Comparison of ENCODE assay signal across 8 cellular contexts in the genomic region with DNA sequence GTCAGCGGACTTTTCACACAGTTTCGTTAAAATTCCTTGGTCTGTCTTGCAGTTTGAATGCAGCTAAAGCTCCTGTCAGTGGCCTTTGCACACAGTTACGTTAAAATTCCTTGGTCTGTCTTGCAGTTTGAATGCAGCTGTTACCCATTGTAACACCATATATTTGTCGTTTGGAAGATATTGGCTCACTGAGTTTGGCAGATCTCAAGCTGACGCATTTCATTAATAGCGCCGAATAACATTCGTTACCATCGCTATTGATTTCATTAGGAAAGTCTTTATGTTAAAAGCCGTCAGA. TPM values are rescaled to one million over a fixed set of nuclear protein-coding genes. Genes with fewer than 3 reads are reported as not detected.
DNase-seq lines count a peak whose midpoint lies in the region; ATAC-seq and TF ChIP-seq lines count a peak whose summit lies in the region.

No MANE protein-coding gene starts in this region.

- H3K4me3 Mint-ChIP-seq in activated T-cell treated with anti-CD3 and anti-CD28 coated beads, Interleukin-2, amount 50 U/mL, for 72 hours = peak overlapping the region; percentile 92

- H3K27me3 ChIP-seq in right lobe of liver = no peaks in the 10 kb centered on the region
- no peaks in the 10 kb centered on the region for H3K27me3 ChIP-seq in upper lobe of left lung

- no peak overlapping the region for H3K27ac Mint-ChIP-seq in activated T-cell treated with anti-CD3 and anti-CD28 coated beads, Interleukin-2, amount 50 U/mL, for 72 hours

- 13% methylated on average over 10 of the region's 10 CpGs for WGBS in right lobe of liver (ENCODE audit: insufficient coverage, low coverage, low lambda C conversion rate, missing lambda C conversion rate)
- WGBS in upper lobe of left lung, 2 donors = 35 to 42% methylated on average over 10 of the region's 10 CpGs

- ATAC-seq in activated T-cell treated with anti-CD3 and anti-CD28 coated beads, Interleukin-2, amount 50 U/mL, for 72 hours (replicated peaks in 1 of 2) = no peak
- no peak for ATAC-seq in right lobe of liver
- ATAC-seq in upper lobe of left lung (ENCODE audit: low FRiP score in 2 of 2) = no peak
- no peak for ATAC-seq in GM18511 (IDR thresholded peaks at IDR 0.05; ENCODE audit: unreplicated experiment)

- TF ChIP-seq CTCF in astrocyte of the spinal cord (IDR thresholded peaks at IDR 0.05; ENCODE audit: low read depth, low read length) (no peak), right lobe of liver (IDR thresholded peaks at IDR 0.05) (no peak), upper lobe of left lung (IDR thresholded peaks at IDR 0.05) (no peak)

- H3K36me3 ChIP-seq in right lobe of liver (no peaks in the 10 kb centered on the region), upper lobe of left lung (no peaks in the 10 kb centered on the region)

- no peaks in the 10 kb centered on the region for H3K9me3 Mint-ChIP-seq in activated T-cell treated with anti-CD3 and anti-CD28 coated beads, Interleukin-2, amount 50 U/mL, for 72 hours

- intact Hi-C loops in right lobe of liver (cut with DNase I) = no loop called here

- DNase-seq in activated T-cell treated with anti-CD3 and anti-CD28 coated beads, Interleukin-2, amount 50 U/mL, for 72 hours = no peak
- DNase-seq in activated T-cell treated with anti-CD3 and anti-CD28 coated beads, Interleukin-2, amount 50 U/mL, for 1 hour = no peak
- DNase-seq in astrocyte of the spinal cord (ENCODE audit: low read depth, low spot score) (no peak), right lobe of liver (no peak), upper lobe of left lung (no peak), NCI-H2081 treated with DMSO at 0.1 percent for 48 hours (lab: John Stamatoyannopoulos, UW) (no peak), SKM-1 (lab: John Stamatoyannopoulos, UW; ENCODE audit: unreplicated experiment) (no peak)

- no peak for TF ChIP-seq EP300 in upper lobe of left lung (IDR thresholded peaks at IDR 0.05)

- peaks cover 0 to 1% of the 10 kb centered on the region in 2 donors for H3K36me3 Mint-ChIP-seq in activated T-cell treated with anti-CD3 and anti-CD28 coated beads, Interleukin-2, amount 50 U/mL, for 72 hours (ENCODE audit: insufficient read depth in 2 of 2)

- H3K27me3 Mint-ChIP-seq in activated T-cell treated with anti-CD3 and anti-CD28 coated beads, Interleukin-2, amount 50 U/mL, for 72 hours (ENCODE audit: low read depth) = no peaks in the 10 kb centered on the region

- H3K4me1 Mint-ChIP-seq in activated T-cell treated with anti-CD3 and anti-CD28 coated beads, Interleukin-2, amount 50 U/mL, for 72 hours (ENCODE audit: low read depth) = peaks cover 60% of the 10 kb centered on the region

- in situ Hi-C loops in astrocyte of the spinal cord (cut with HindIII; ENCODE audit: low sequenced_read_pairs) = no loop called here

- H3K4me1 ChIP-seq in right lobe of liver = peaks cover 0 to 15% (median 0%) of the 10 kb centered on the region in 4 donors
- H3K4me1 ChIP-seq in upper lobe of left lung = peaks cover 6 to 18% (median 12%) of the 10 kb centered on the region in 4 donors

- no peaks in the 10 kb centered on the region for H3K9me3 ChIP-seq in right lobe of liver
- no peaks in the 10 kb centered on the region for H3K9me3 ChIP-seq in upper lobe of left lung

- TF ChIP-seq POLR2A in right lobe of liver (IDR thresholded peaks at IDR 0.05) = no peak
- TF ChIP-seq POLR2A in upper lobe of left lung (IDR thresholded peaks at IDR 0.05) = no peak

- H3K4me3 ChIP-seq in astrocyte of the spinal cord (ENCODE audit: low read depth, low read length) (peak overlapping the region; percentile 88), right lobe of liver (peak overlapping the region; percentile 67 to 85 (median 80)), upper lobe of left lung (peak overlapping the region; percentile 48 to 58 (median 52))

- peak overlapping the region in 2 of 3 donors; percentile 76 to 94 for H3K27ac ChIP-seq in right lobe of liver
- H3K27ac ChIP-seq in upper lobe of left lung = peak overlapping the region; percentile 87 to 90 (median 88)

RNA-seq across cellular contexts. Expression of gene LIMS1, which starts 1.1 kb away (rescaled TPM):
- total RNA-seq in activated T-cell treated with anti-CD3 and anti-CD28 coated beads, Interleukin-2, amount 50 U/mL, for 72 hours = 100 to 1,000 TPM; 104 to 122 TPM
- total RNA-seq in right lobe of liver (10 to 100 TPM; 15.7 to 33.0 (median 18.7) TPM), upper lobe of left lung (100 to 1,000 TPM in 1 of 6 donors, 10 to 100 TPM in 5; 51.3 to 148 (median 87.7) TPM)
